ENCODE assay signal across 9 cellular contexts in the genomic region with DNA sequence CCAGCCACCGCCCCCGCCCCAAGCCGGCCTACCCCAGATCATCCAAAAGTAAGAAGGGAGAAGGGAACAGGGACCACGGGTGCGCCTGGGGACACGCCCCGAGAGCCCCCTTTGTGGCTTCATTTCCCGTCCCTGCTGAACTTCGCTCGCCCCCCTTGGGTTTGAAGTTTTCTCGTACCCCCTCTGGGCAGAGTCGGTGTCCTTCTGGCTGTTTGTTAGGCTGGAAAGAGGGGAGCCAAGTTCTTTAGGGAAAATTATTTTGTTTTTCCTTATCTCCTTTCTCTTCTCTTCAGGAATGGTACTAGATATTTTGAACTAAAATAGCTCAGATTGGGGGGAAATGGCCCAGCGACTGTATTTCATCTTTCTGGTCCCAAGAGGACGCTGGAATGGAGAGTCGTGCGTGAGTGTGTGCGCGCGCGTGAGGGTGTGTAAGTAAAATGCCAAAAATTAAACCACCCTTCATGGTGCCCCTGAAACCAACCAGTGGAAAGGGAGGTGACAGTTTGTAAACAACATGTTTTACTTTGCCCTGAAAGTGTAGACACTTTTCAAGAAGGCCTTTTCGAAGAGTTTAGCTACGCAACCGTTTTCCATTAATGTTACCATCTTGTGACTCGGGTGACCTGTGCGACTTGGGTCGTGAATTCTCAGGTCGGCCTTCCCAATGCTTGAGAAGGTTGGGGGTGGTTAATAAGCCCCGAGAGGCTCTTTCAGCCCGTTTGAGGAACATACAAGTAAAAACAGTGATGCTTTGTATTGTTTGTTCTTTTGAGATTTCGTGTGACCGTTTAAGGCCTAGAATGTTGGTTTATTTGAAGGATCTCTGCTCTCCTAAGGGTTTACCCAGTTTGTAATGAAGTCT. TPM values are rescaled to one million over a fixed set of nuclear protein-coding genes. Genes with fewer than 3 reads are reported as not detected.
DNase-seq lines count a peak whose midpoint lies in the region; ATAC-seq and TF ChIP-seq lines count a peak whose summit lies in the region.
"Had no signal": no experiment of that assay in that cellular context is flagged by ENCODE, and none has a peak within 500 bp of the region (broad histone marks: within the 10 kb centered on the region; RNA-seq: fewer than 3 reads in every experiment).

No MANE protein-coding gene starts in this region.

- H3K36me3 ChIP-seq in tibial nerve: no peaks in the 10 kb centered on the region

- H3K27ac ChIP-seq in tibial nerve: no peak overlapping the region

- TF ChIP-seq CTCF in tibial nerve (IDR thresholded peaks at IDR 0.05): no peak

- H3K9me3 Mint-ChIP-seq in activated T-cell treated with anti-CD3 and anti-CD28 coated beads, Interleukin-2, amount 50 U/mL, for 4 hours: no peaks in the 10 kb centered on the region
- no peaks in the 10 kb centered on the region for H3K9me3 Mint-ChIP-seq in activated T-helper 2 cell treated with anti-CD3 and anti-CD28 coated beads, Interferon-gamma antibody, Interleukin-2, Interleukin-4, amounts not matched to agents 10 μg/mL and 5 μg/mL and 100 μg/mL, durations not matched to agents 14 hours and 24 hours and 36 hours

- intact Hi-C loops in activated T-helper 2 cell treated with anti-CD3 and anti-CD28 coated beads, Interferon-gamma antibody, Interleukin-2, Interleukin-4, amounts not matched to agents 10 μg/mL and 5 μg/mL and 100 μg/mL, durations not matched to agents 14 hours and 24 hours and 36 hours (cut with micrococcal nuclease): loop anchor here (5.0 kb wide), 1 partner anchor 432 kb away; a partner anchor contains a TSS

- TF ChIP-seq POLR2A in tibial nerve (IDR thresholded peaks at IDR 0.05): no peak

- H3K4me3 ChIP-seq in tibial nerve: peak overlapping the region; percentile 36 to 59 (median 43)

- TF ChIP-seq EP300 in tibial nerve (IDR thresholded peaks at IDR 0.05): no peak

- peak overlapping the region; percentile 63 for H3K4me3 Mint-ChIP-seq in activated T-cell treated with anti-CD3 and anti-CD28 coated beads, Interleukin-2, amount 50 U/mL, for 4 hours
- H3K4me3 Mint-ChIP-seq in activated T-helper 2 cell treated with anti-CD3 and anti-CD28 coated beads, Interferon-gamma antibody, Interleukin-2, Interleukin-4, amounts not matched to agents 10 μg/mL and 5 μg/mL and 100 μg/mL, durations not matched to agents 14 hours and 24 hours and 36 hours (ENCODE audit: low read depth): peak overlapping the region; percentile 72

- DNase-seq in activated T-cell treated with anti-CD3 and anti-CD28 coated beads, Interleukin-2, amount 50 U/mL, for 4 hours: no peak
- DNase-seq in activated T-cell treated with anti-CD3 and anti-CD28 coated beads for 4 hours (no peak), left kidney (ENCODE audit: low read depth, low spot score) (peak; percentile 52), tibial nerve (ENCODE audit: low spot score in 2 of 2) (no peak), putamen (ENCODE audit: low spot score) (no peak)
- no peak for DNase-seq in activated T-helper 2 cell treated with anti-CD3 and anti-CD28 coated beads, Interferon-gamma antibody, Interleukin-2, Interleukin-4, amounts not matched to agents 10 μg/mL and 5 μg/mL and 100 μg/mL, durations not matched to agents 14 hours and 24 hours and 36 hours (ENCODE audit: low spot score)
- DNase-seq: NCI-H1694 treated with DMSO at 0.1 percent for 48 hours had no signal

- H3K27ac Mint-ChIP-seq in activated T-helper 2 cell treated with anti-CD3 and anti-CD28 coated beads, Interferon-gamma antibody, Interleukin-2, Interleukin-4, amounts not matched to agents 10 μg/mL and 5 μg/mL and 100 μg/mL, durations not matched to agents 14 hours and 24 hours and 36 hours: no peak overlapping the region

- 39 to 42% methylated on average over 24 to 28 of the region's 31 CpGs for WGBS in tibial nerve, 2 donors

- H3K27me3 Mint-ChIP-seq in activated T-cell treated with anti-CD3 and anti-CD28 coated beads, Interleukin-2, amount 50 U/mL, for 4 hours (ENCODE audit: low read depth): peaks cover 66% of the 10 kb centered on the region
- peaks cover 68% of the 10 kb centered on the region for H3K27me3 Mint-ChIP-seq in activated T-helper 2 cell treated with anti-CD3 and anti-CD28 coated beads, Interferon-gamma antibody, Interleukin-2, Interleukin-4, amounts not matched to agents 10 μg/mL and 5 μg/mL and 100 μg/mL, durations not matched to agents 14 hours and 24 hours and 36 hours (ENCODE audit: low read depth)

- peaks cover 30% of the 10 kb centered on the region for H3K4me1 Mint-ChIP-seq in activated T-cell treated with anti-CD3 and anti-CD28 coated beads, Interleukin-2, amount 50 U/mL, for 4 hours (ENCODE audit: low read depth)
- peaks cover 23% of the 10 kb centered on the region for H3K4me1 Mint-ChIP-seq in activated T-helper 2 cell treated with anti-CD3 and anti-CD28 coated beads, Interferon-gamma antibody, Interleukin-2, Interleukin-4, amounts not matched to agents 10 μg/mL and 5 μg/mL and 100 μg/mL, durations not matched to agents 14 hours and 24 hours and 36 hours (ENCODE audit: low read depth)

- H3K4me1 ChIP-seq in tibial nerve: peaks cover 0 to 23% (median 18%) of the 10 kb centered on the region in 4 donors

- H3K27me3 ChIP-seq in tibial nerve: peaks cover 0 to 73% of the 10 kb centered on the region in 2 donors

- no peaks in the 10 kb centered on the region for H3K9me3 ChIP-seq in tibial nerve

- no peak for ATAC-seq in activated T-cell treated with anti-CD3 and anti-CD28 coated beads, Interleukin-2, amount 50 U/mL, for 4 hours
- ATAC-seq in GM21515 (IDR thresholded peaks at IDR 0.05; ENCODE audit: unreplicated experiment) (no peak), HG03565 (IDR thresholded peaks at IDR 0.05; ENCODE audit: unreplicated experiment) (no peak)

- no peaks in the 10 kb centered on the region for H3K36me3 Mint-ChIP-seq in activated T-cell treated with anti-CD3 and anti-CD28 coated beads, Interleukin-2, amount 50 U/mL, for 4 hours (ENCODE audit: insufficient read depth)
- H3K36me3 Mint-ChIP-seq in activated T-helper 2 cell treated with anti-CD3 and anti-CD28 coated beads, Interferon-gamma antibody, Interleukin-2, Interleukin-4, amounts not matched to agents 10 μg/mL and 5 μg/mL and 100 μg/mL, durations not matched to agents 14 hours and 24 hours and 36 hours (ENCODE audit: low read depth): no peaks in the 10 kb centered on the region

RNA-seq across cellular contexts. Expression of a gene that starts 0.7 kb away (rescaled TPM):
- total RNA-seq in activated T-cell treated with anti-CD3 and anti-CD28 coated beads, Interleukin-2, amount 50 U/mL, for 4 hours: under 1 TPM in 1 of 3 donors, not detected in 2; 0.03 TPM
- total RNA-seq in activated T-helper 2 cell treated with anti-CD3 and anti-CD28 coated beads, Interferon-gamma antibody, Interleukin-2, Interleukin-4, amounts not matched to agents 10 μg/mL and 5 μg/mL and 100 μg/mL, durations not matched to agents 14 hours and 24 hours and 36 hours: 0.02 TPM in 1 of 2 replicates, not detected in the other
- 1 to 10 TPM; 1.3 to 8.7 (median 2.7) TPM for total RNA-seq in tibial nerve
